1 cellular context compared by ENCODE assay signal in the genomic region with DNA sequence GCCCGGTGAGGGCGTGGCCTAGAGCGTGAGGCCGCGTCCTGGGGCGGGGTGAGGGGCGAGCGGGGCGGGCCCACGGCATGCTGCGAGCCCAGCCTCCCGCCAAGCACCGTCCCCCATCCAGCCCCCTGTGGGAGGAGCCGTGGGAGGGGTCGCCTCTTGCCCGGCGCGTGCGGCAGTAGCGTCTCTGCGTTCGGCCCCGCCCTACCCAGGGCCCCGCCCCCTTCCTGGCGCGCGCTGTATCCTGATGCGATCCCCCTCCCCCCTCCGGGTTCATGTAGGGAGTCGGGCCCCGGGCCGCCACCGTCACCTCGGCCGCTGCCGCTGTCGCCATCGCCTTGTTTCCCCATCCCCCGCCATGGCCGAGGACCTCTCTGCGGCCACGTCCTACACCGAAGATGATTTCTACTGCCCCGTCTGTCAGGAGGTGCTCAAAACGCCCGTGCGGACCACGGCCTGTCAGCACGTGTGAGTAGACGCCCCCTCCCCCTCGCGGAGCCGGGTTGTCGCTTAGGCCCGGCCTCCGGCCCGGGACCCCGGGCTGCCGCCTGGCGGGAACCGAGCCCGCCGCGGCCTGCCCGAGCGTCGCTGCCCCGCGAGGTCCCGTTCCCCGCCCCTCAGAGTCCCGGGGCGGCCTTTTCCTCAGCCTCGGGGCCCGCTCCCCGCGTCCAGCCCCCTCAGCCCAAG.
TF ChIP-seq lines count a peak whose summit lies in the region.

No MANE protein-coding gene starts in this region.

TF ChIP-seq in HEK293, 187 proteins besides CTCF, POLR2A, EP300 and RAD21 (continued from another document and continues in another):
- TF ChIP-seq, protein P1, sequence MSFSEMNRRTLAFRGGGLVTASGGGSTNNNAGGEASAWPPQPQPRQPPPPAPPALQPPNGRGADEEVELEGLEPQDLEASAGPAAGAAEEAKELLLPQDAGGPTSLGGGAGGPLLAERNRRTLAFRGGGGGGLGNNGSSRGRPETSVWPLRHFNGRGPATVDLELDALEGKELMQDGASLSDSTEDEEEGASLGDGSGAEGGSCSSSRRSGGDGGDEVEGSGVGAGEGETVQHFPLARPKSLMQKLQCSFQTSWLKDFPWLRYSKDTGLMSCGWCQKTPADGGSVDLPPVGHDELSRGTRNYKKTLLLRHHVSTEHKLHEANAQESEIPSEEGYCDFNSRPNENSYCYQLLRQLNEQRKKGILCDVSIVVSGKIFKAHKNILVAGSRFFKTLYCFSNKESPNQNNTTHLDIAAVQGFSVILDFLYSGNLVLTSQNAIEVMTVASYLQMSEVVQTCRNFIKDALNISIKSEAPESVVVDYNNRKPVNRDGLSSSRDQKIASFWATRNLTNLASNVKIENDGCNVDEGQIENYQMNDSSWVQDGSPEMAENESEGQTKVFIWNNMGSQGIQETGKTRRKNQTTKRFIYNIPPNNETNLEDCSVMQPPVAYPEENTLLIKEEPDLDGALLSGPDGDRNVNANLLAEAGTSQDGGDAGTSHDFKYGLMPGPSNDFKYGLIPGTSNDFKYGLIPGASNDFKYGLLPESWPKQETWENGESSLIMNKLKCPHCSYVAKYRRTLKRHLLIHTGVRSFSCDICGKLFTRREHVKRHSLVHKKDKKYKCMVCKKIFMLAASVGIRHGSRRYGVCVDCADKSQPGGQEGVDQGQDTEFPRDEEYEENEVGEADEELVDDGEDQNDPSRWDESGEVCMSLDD (tag by site-specific recombination; IDR thresholded peaks at IDR 0.05): peak; percentile 43; the same call in 1 of the 2 replicates
- TF ChIP-seq ZNF394 (tag by site-specific recombination; IDR thresholded peaks at IDR 0.05; ENCODE audit: borderline replicate concordance): no peak
- TF ChIP-seq, protein P2, sequence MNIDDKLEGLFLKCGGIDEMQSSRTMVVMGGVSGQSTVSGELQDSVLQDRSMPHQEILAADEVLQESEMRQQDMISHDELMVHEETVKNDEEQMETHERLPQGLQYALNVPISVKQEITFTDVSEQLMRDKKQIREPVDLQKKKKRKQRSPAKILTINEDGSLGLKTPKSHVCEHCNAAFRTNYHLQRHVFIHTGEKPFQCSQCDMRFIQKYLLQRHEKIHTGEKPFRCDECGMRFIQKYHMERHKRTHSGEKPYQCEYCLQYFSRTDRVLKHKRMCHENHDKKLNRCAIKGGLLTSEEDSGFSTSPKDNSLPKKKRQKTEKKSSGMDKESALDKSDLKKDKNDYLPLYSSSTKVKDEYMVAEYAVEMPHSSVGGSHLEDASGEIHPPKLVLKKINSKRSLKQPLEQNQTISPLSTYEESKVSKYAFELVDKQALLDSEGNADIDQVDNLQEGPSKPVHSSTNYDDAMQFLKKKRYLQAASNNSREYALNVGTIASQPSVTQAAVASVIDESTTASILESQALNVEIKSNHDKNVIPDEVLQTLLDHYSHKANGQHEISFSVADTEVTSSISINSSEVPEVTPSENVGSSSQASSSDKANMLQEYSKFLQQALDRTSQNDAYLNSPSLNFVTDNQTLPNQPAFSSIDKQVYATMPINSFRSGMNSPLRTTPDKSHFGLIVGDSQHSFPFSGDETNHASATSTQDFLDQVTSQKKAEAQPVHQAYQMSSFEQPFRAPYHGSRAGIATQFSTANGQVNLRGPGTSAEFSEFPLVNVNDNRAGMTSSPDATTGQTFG (tag by site-specific recombination; IDR thresholded peaks at IDR 0.05; ENCODE audit: borderline replicate concordance): no peak
- peak; percentile 97 for TF ChIP-seq KLF16 (tag by site-specific recombination; IDR thresholded peaks at IDR 0.05)
- TF ChIP-seq SP2 (tag by site-specific recombination; IDR thresholded peaks at IDR 0.05): peak; percentile 74
- no peak for TF ChIP-seq ZNF548 (tag by site-specific recombination; IDR thresholded peaks at IDR 0.05)
- TF ChIP-seq ZNF174 (tag by site-specific recombination; IDR thresholded peaks at IDR 0.05): no peak
- TF ChIP-seq, protein P3, sequence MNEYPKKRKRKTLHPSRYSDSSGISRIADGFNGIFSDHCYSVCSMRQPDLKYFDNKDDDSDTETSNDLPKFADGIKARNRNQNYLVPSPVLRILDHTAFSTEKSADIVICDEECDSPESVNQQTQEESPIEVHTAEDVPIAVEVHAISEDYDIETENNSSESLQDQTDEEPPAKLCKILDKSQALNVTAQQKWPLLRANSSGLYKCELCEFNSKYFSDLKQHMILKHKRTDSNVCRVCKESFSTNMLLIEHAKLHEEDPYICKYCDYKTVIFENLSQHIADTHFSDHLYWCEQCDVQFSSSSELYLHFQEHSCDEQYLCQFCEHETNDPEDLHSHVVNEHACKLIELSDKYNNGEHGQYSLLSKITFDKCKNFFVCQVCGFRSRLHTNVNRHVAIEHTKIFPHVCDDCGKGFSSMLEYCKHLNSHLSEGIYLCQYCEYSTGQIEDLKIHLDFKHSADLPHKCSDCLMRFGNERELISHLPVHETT (tag by site-specific recombination; IDR thresholded peaks at IDR 0.05): 0 out of 2 replicates have a peak, but pooled peaks have one; percentile 44
- peak; percentile 82 for TF ChIP-seq MZF1 (tag by site-specific recombination; IDR thresholded peaks at IDR 0.05; ENCODE audit: borderline replicate concordance)
- TF ChIP-seq, protein P4, sequence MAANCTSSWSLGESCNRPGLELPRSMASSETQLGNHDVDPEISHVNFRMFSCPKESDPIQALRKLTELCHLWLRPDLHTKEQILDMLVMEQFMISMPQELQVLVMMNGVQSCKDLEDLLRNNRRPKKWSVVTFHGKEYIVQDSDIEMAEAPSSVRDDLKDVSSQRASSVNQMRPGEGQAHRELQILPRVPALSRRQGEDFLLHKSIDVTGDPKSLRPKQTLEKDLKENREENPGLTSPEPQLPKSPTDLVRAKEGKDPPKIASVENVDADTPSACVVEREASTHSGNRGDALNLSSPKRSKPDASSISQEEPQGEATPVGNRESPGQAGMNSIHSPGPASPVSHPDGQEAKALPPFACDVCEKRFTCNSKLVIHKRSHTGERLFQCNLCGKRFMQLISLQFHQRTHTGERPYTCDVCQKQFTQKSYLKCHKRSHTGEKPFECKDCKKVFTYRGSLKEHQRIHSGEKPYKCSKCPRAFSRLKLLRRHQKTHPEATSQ (tag by site-specific recombination; IDR thresholded peaks at IDR 0.05): peak; percentile 58; the same call in 1 of the 2 replicates
- TF ChIP-seq ZNF629 (tag by site-specific recombination; IDR thresholded peaks at IDR 0.05): peak; percentile 12; the same call in 1 of the 2 replicates
- TF ChIP-seq WT1 (tag by site-specific recombination; IDR thresholded peaks at IDR 0.05): 0 out of 2 replicates have a peak, but pooled peaks have one; percentile 15
- TF ChIP-seq, protein P5, sequence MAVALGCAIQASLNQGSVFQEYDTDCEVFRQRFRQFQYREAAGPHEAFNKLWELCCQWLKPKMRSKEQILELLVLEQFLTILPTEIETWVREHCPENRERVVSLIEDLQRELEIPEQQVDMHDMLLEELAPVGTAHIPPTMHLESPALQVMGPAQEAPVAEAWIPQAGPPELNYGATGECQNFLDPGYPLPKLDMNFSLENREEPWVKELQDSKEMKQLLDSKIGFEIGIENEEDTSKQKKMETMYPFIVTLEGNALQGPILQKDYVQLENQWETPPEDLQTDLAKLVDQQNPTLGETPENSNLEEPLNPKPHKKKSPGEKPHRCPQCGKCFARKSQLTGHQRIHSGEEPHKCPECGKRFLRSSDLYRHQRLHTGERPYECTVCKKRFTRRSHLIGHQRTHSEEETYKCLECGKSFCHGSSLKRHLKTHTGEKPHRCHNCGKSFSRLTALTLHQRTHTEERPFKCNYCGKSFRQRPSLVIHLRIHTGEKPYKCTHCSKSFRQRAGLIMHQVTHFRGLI (tag by site-specific recombination; IDR thresholded peaks at IDR 0.05): no peak
- TF ChIP-seq, protein P6, sequence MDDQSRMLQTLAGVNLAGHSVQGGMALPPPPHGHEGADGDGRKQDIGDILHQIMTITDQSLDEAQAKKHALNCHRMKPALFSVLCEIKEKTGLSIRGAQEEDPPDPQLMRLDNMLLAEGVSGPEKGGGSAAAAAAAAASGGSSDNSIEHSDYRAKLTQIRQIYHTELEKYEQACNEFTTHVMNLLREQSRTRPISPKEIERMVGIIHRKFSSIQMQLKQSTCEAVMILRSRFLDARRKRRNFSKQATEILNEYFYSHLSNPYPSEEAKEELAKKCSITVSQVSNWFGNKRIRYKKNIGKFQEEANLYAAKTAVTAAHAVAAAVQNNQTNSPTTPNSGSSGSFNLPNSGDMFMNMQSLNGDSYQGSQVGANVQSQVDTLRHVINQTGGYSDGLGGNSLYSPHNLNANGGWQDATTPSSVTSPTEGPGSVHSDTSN (CRISPR knock-in tag; IDR thresholded peaks at IDR 0.05): peak; percentile 73
- no peak for TF ChIP-seq HOXA7 (CRISPR knock-in tag; IDR thresholded peaks at IDR 0.05; ENCODE audit: borderline replicate concordance)
- peak; percentile 62 for TF ChIP-seq ZXDB (tag by site-specific recombination; IDR thresholded peaks at IDR 0.05)
- TF ChIP-seq ZNF776 (tag by site-specific recombination; IDR thresholded peaks at IDR 0.05; ENCODE audit: borderline replicate concordance): no peak
- no peak for TF ChIP-seq ZNF211 (tag by site-specific recombination; IDR thresholded peaks at IDR 0.05; ENCODE audit: low read depth)
- TF ChIP-seq ZNF843 (tag by site-specific recombination; IDR thresholded peaks at IDR 0.05): peak; percentile 62
- TF ChIP-seq, protein P7, sequence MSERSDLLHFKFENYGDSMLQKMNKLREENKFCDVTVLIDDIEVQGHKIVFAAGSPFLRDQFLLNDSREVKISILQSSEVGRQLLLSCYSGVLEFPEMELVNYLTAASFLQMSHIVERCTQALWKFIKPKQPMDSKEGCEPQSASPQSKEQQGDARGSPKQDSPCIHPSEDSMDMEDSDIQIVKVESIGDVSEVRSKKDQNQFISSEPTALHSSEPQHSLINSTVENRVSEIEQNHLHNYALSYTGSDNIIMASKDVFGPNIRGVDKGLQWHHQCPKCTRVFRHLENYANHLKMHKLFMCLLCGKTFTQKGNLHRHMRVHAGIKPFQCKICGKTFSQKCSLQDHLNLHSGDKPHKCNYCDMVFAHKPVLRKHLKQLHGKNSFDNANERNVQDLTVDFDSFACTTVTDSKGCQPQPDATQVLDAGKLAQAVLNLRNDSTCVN (tag by site-specific recombination; optimal IDR thresholded peaks at IDR 0.05): peak; percentile 75
- TF ChIP-seq ZNF391 (tag by site-specific recombination; IDR thresholded peaks at IDR 0.05; ENCODE audit: borderline replicate concordance, low read depth): 0 out of 2 replicates have a peak, but pooled peaks have one; percentile 20
- 0 out of 2 replicates have a peak, but pooled peaks have one; percentile 38 for TF ChIP-seq GLI4 (tag by site-specific recombination; IDR thresholded peaks at IDR 0.05)
- no peak for TF ChIP-seq ZNF37A (tag by site-specific recombination; IDR thresholded peaks at IDR 0.05)
- peak; percentile 60; the same call in 1 of the 2 replicates for TF ChIP-seq ZNF324 (tag by site-specific recombination; IDR thresholded peaks at IDR 0.05)
- TF ChIP-seq, protein P8, sequence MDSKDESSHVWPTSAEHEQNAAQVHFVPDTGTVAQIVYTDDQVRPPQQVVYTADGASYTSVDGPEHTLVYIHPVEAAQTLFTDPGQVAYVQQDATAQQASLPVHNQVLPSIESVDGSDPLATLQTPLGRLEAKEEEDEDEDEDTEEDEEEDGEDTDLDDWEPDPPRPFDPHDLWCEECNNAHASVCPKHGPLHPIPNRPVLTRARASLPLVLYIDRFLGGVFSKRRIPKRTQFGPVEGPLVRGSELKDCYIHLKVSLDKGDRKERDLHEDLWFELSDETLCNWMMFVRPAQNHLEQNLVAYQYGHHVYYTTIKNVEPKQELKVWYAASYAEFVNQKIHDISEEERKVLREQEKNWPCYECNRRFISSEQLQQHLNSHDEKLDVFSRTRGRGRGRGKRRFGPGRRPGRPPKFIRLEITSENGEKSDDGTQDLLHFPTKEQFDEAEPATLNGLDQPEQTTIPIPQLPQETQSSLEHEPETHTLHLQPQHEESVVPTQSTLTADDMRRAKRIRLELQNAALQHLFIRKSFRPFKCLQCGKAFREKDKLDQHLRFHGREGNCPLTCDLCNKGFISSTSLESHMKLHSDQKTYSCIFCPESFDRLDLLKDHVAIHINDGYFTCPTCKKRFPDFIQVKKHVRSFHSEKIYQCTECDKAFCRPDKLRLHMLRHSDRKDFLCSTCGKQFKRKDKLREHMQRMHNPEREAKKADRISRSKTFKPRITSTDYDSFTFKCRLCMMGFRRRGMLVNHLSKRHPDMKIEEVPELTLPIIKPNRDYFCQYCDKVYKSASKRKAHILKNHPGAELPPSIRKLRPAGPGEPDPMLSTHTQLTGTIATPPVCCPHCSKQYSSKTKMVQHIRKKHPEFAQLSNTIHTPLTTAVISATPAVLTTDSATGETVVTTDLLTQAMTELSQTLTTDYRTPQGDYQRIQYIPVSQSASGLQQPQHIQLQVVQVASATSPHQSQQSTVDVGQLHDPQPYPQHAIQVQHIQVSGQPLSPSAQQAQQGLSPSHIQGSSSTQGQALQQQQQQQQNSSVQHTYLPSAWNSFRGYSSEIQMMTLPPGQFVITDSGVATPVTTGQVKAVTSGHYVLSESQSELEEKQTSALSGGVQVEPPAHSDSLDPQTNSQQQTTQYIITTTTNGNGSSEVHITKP (tag by site-specific recombination; IDR thresholded peaks at IDR 0.05): peak; percentile 52
- no peak for TF ChIP-seq ZNF311 (tag by site-specific recombination; IDR thresholded peaks at IDR 0.05; ENCODE audit: borderline replicate concordance)
- TF ChIP-seq FEZF1 (tag by site-specific recombination; IDR thresholded peaks at IDR 0.05): no peak
- TF ChIP-seq, protein P9, sequence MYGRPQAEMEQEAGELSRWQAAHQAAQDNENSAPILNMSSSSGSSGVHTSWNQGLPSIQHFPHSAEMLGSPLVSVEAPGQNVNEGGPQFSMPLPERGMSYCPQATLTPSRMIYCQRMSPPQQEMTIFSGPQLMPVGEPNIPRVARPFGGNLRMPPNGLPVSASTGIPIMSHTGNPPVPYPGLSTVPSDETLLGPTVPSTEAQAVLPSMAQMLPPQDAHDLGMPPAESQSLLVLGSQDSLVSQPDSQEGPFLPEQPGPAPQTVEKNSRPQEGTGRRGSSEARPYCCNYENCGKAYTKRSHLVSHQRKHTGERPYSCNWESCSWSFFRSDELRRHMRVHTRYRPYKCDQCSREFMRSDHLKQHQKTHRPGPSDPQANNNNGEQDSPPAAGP (tag by site-specific recombination; IDR thresholded peaks at IDR 0.05): no peak; the same call in 1 of the 2 replicates
- TF ChIP-seq SP7 (tag by site-specific recombination; IDR thresholded peaks at IDR 0.05): no peak; the same call in none of the 2 replicates
- no peak for TF ChIP-seq ZNF266 (tag by site-specific recombination; IDR thresholded peaks at IDR 0.05; ENCODE audit: low read depth)
